ENCODE assay signal across 1 cellular context in genomic region chr4:2835978-2836377, GRCh38.
TF ChIP-seq lines count a peak whose summit lies in the region.

No MANE protein-coding gene starts in this region.

TF ChIP-seq in K562, 482 proteins besides CTCF, POLR2A, EP300 and RAD21:
- TF ChIP-seq, protein P1, sequence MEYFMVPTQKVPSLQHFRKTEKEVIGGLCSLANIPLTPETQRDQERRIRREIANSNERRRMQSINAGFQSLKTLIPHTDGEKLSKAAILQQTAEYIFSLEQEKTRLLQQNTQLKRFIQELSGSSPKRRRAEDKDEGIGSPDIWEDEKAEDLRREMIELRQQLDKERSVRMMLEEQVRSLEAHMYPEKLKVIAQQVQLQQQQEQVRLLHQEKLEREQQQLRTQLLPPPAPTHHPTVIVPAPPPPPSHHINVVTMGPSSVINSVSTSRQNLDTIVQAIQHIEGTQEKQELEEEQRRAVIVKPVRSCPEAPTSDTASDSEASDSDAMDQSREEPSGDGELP (CRISPR knock-in tag; IDR thresholded peaks at IDR 0.05; ENCODE audit: borderline replicate concordance), result 0 out of 2 replicates have a peak, but pooled peaks have one; percentile 22
- TF ChIP-seq ILK (tag; IDR thresholded peaks at IDR 0.05; ENCODE audit: borderline replicate concordance, low read depth), result no peak
- no peak for TF ChIP-seq THAP12 (CRISPR knock-in tag; IDR thresholded peaks at IDR 0.05)
- no peak for TF ChIP-seq NR1H2 (CRISPR knock-in tag; IDR thresholded peaks at IDR 0.05)
- no peak for TF ChIP-seq PHB2 (IDR thresholded peaks at IDR 0.05; ENCODE audit: low read depth)
- no peak for TF ChIP-seq TCF7L2 (IDR thresholded peaks at IDR 0.05; ENCODE audit: low read depth, low read length)
- no peak for TF ChIP-seq PTTG1 (tag; IDR thresholded peaks at IDR 0.05; ENCODE audit: low read depth)
- no peak for TF ChIP-seq ZNF707 (CRISPR knock-in tag; conservative IDR thresholded peaks at IDR 0.05)
- TF ChIP-seq, protein P2, sequence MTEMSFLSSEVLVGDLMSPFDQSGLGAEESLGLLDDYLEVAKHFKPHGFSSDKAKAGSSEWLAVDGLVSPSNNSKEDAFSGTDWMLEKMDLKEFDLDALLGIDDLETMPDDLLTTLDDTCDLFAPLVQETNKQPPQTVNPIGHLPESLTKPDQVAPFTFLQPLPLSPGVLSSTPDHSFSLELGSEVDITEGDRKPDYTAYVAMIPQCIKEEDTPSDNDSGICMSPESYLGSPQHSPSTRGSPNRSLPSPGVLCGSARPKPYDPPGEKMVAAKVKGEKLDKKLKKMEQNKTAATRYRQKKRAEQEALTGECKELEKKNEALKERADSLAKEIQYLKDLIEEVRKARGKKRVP (CRISPR knock-in tag; IDR thresholded peaks at IDR 0.05), result no peak
TF ChIP-seq in K562: peak in this region for 1.
